ENCODE assay signal across 9 cellular contexts in genomic region chr4:165325732-165326512, GRCh38. TPM values are rescaled to one million over a fixed set of nuclear protein-coding genes. Genes with fewer than 3 reads are reported as not detected.
DNase-seq lines count a peak whose midpoint lies in the region; ATAC-seq, FAIRE-seq and TF ChIP-seq lines count a peak whose summit lies in the region.
"Had no signal": no experiment of that assay in that cellular context is flagged by ENCODE, and none has a peak within 500 bp of the region (broad histone marks: within the 10 kb centered on the region; RNA-seq: fewer than 3 reads in every experiment).

No MANE protein-coding gene starts in this region.

- intact Hi-C loops in kidney (cut with DNase I) = no loop called here

- CTCF ChIA-PET in activated CD8-positive, alpha-beta T cell treated with anti-CD3 and anti-CD28 coated beads, Interleukin-2, amount 10 ng/mL, durations not matched to agents 7 days and 5 days (lab: Charles Lee) = interaction anchor here (1.5 to 2.0 kb wide), 3 partner anchors 11 to 213 kb away, joined by 6 to 13 read pairs (median 8); partner anchors contain the start of gene TMEM192

- peaks cover 26% of the 10 kb centered on the region for H3K4me1 Mint-ChIP-seq in activated CD8-positive, alpha-beta T cell treated with anti-CD3 and anti-CD28 coated beads, Interleukin-2, amount 10 ng/mL, durations not matched to agents 7 days and 5 days (ENCODE audit: low read depth)

- H3K27me3 ChIP-seq in tibial nerve = no peaks in the 10 kb centered on the region
- H3K27me3 ChIP-seq: pancreas had no signal

- H3K36me3 Mint-ChIP-seq in activated CD8-positive, alpha-beta T cell treated with anti-CD3 and anti-CD28 coated beads, Interleukin-2, amount 10 ng/mL, durations not matched to agents 7 days and 5 days (ENCODE audit: low read depth) = peaks cover 32% of the 10 kb centered on the region

- H3K4me3 ChIP-seq in kidney (ENCODE audit: low read length in 2 of 2) (peak overlapping the region; percentile 96 to 98), tibial nerve (peak overlapping the region in 2 of 4 donors; percentile 81 to 83)

- H3K27ac Mint-ChIP-seq in activated CD8-positive, alpha-beta T cell treated with anti-CD3 and anti-CD28 coated beads, Interleukin-2, amount 10 ng/mL, durations not matched to agents 7 days and 5 days = peak overlapping the region; percentile 60

- DNase-seq in AG09319 (ENCODE audit: extremely low read depth, low read depth) (peak; percentile 39), HPDE6-E6E7 (ENCODE audit: extremely low spot score) (peak; percentile 26), kidney (no peak), tibial nerve (ENCODE audit: low spot score in 2 of 2) (no peak), NCI-H1694 (lab: John Stamatoyannopoulos, UW) (no peak), NCI-H1105 (lab: John Stamatoyannopoulos, UW) (no peak)
- DNase-seq in activated CD8-positive, alpha-beta T cell treated with anti-CD3 and anti-CD28 coated beads, Interleukin-2, amount 10 ng/mL, durations not matched to agents 7 days and 5 days = no peak
- DNase-seq in effector CD8-positive, alpha-beta T cell (lab: John Stamatoyannopoulos, UW) = no peak

- H3K27ac ChIP-seq in kidney (ENCODE audit: low read depth in 2 of 2, low read length in 2 of 2) (peak overlapping the region; percentile 40 to 76), tibial nerve (peak overlapping the region; percentile 71 to 93 (median 82))

- H3K9me3 ChIP-seq in kidney (ENCODE audit: control insufficient read depth in 1 of 2, low read length in 2 of 2) (no peaks in the 10 kb centered on the region), tibial nerve (no peaks in the 10 kb centered on the region)
- H3K9me3 ChIP-seq: pancreas had no signal

- POLR2A ChIA-PET in activated CD8-positive, alpha-beta T cell treated with anti-CD3 and anti-CD28 coated beads, Interleukin-2, amount 10 ng/mL, durations not matched to agents 7 days and 5 days (lab: Charles Lee) = interaction anchor here (2.0 kb wide), 1 partner anchor 40 kb away, joined by 4 read pairs; no protein-coding TSS in a partner anchor

- peak overlapping the region; percentile 35 for H3K4me3 Mint-ChIP-seq in activated CD8-positive, alpha-beta T cell treated with anti-CD3 and anti-CD28 coated beads, Interleukin-2, amount 10 ng/mL, durations not matched to agents 7 days and 5 days

- H3K36me3 ChIP-seq in kidney (ENCODE audit: control insufficient read depth in 1 of 2, insufficient read depth in 2 of 2, low read length in 2 of 2) = no peaks in the 10 kb centered on the region
- H3K36me3 ChIP-seq in tibial nerve = no peaks in the 10 kb centered on the region
- H3K36me3 ChIP-seq: pancreas had no signal

- FAIRE-seq in kidney (lab: Jason Lieb, UNC) = no peak
- FAIRE-seq: pancreas had no signal

- H3K4me1 ChIP-seq in kidney (ENCODE audit: control insufficient read depth in 1 of 2, insufficient read depth in 1 of 2, low read depth in 1 of 2, low read length in 2 of 2) (peaks cover 10% of the 10 kb centered on the region in 2 donors), tibial nerve (peaks cover 0 to 32% (median 8%) of the 10 kb centered on the region in 4 donors)

- WGBS in tibial nerve, 2 donors = 48 to 54% methylated on average over 8 of the region's 8 CpGs

- no peaks in the 10 kb centered on the region for H3K9me3 Mint-ChIP-seq in activated CD8-positive, alpha-beta T cell treated with anti-CD3 and anti-CD28 coated beads, Interleukin-2, amount 10 ng/mL, durations not matched to agents 7 days and 5 days (ENCODE audit: insufficient read depth)

- TF ChIP-seq POLR2A in tibial nerve (IDR thresholded peaks at IDR 0.05) = no peak

- H3K27me3 Mint-ChIP-seq in activated CD8-positive, alpha-beta T cell treated with anti-CD3 and anti-CD28 coated beads, Interleukin-2, amount 10 ng/mL, durations not matched to agents 7 days and 5 days (ENCODE audit: low read depth) = no peaks in the 10 kb centered on the region

- TF ChIP-seq CTCF in AG09319 (IDR thresholded peaks at IDR 0.05; ENCODE audit: low read depth, low read length) (no peak), kidney (IDR thresholded peaks at IDR 0.05; ENCODE audit: borderline replicate concordance, extremely low read depth, insufficient read depth) (no peak), tibial nerve (IDR thresholded peaks at IDR 0.05) (no peak)

- no peak for ATAC-seq in activated CD8-positive, alpha-beta T cell treated with anti-CD3 and anti-CD28 coated beads, Interleukin-2, amount 10 ng/mL, durations not matched to agents 7 days and 5 days

- no peak overlapping the region for H3K9ac ChIP-seq in kidney (ENCODE audit: low read length in 2 of 2)

- TF ChIP-seq EP300 in tibial nerve (IDR thresholded peaks at IDR 0.05) = no peak

RNA-seq across cellular contexts. Expression of gene MSMO1, which starts 1.5 kb away (rescaled TPM):
- 10 to 100 TPM; 47.4 to 51.6 TPM for total RNA-seq in activated CD8-positive, alpha-beta T cell treated with anti-CD3 and anti-CD28 coated beads, Interleukin-2, amount 10 ng/mL, durations not matched to agents 7 days and 5 days
- 32.4 TPM for total RNA-seq in kidney
- 91.4 TPM for polyA plus RNA-seq in kidney (ENCODE audit: insufficient read depth, low read depth, low replicate concordance)
- 10 to 100 TPM; 18.6 to 58.3 (median 44.8) TPM for total RNA-seq in tibial nerve

RNA-seq across cellular contexts. Expression of gene CPE, which starts 52.9 kb away (rescaled TPM):
- total RNA-seq in activated CD8-positive, alpha-beta T cell treated with anti-CD3 and anti-CD28 coated beads, Interleukin-2, amount 10 ng/mL, durations not matched to agents 7 days and 5 days = not detected
- 87.7 TPM for total RNA-seq in kidney
- polyA plus RNA-seq in kidney (ENCODE audit: insufficient read depth, low read depth, low replicate concordance) = 24.2 TPM
- 100 to 1,000 TPM in 3 of 4 donors, 10 to 100 TPM in 1; 82.8 to 136 (median 113) TPM for total RNA-seq in tibial nerve

Comparison
In these comparisons a context has a peak if more than half of its experiments do, and no peak if none do; other contexts are left out.
1. DNase-seq: peak in AG09319 (single experiment) and HPDE6-E6E7 (single experiment); none in activated CD8-positive, alpha-beta T cell treated with anti-CD3 and anti-CD28 coated beads, Interleukin-2, amount 10 ng/mL, durations not matched to agents 7 days and 5 days (single experiment), kidney (single experiment), tibial nerve (0 of 2), NCI-H1694 (single experiment), effector CD8-positive, alpha-beta T cell (single experiment) and NCI-H1105 (single experiment).
2. RNA of gene CPE, which starts 52.9 kb away (total RNA-seq): 82.8 to 136 TPM in tibial nerve and 87.7 TPM in kidney (single experiment); not detected in activated CD8-positive, alpha-beta T cell treated with anti-CD3 and anti-CD28 coated beads, Interleukin-2, amount 10 ng/mL, durations not matched to agents 7 days and 5 days; every median in the first group is over 10 times any median in the second.